In genomic region chr9:33125871-33126822, GRCh38 we compare ENCODE assay signal across 9 cellular contexts. TPM values are rescaled to one million over a fixed set of nuclear protein-coding genes. Genes with fewer than 3 reads are reported as not detected.
DNase-seq lines count a peak whose midpoint lies in the region; ATAC-seq, FAIRE-seq and TF ChIP-seq lines count a peak whose summit lies in the region.
"Had no signal": no experiment of that assay in that cellular context is flagged by ENCODE, and none has a peak within 500 bp of the region (broad histone marks: within the 10 kb centered on the region; RNA-seq: fewer than 3 reads in every experiment).

No MANE protein-coding gene starts in this region.

- H3K9me3 ChIP-seq in naive thymus-derived CD4-positive, alpha-beta T cell (ENCODE audit: control insufficient read depth in 2 of 3, low read length in 3 of 3): no peaks in the 10 kb centered on the region
- H3K9me3 ChIP-seq in Caco-2: no peaks in the 10 kb centered on the region

- intact Hi-C loops in activated CD8-positive, alpha-beta T cell treated with anti-CD3 and anti-CD28 coated beads for 36 hours (cut with micrococcal nuclease): no loop called here
- intact Hi-C loops in naive thymus-derived CD4-positive, alpha-beta T cell (cut with micrococcal nuclease): loop anchor here in 1 of 2 donors (1.0 kb wide), 2 partner anchors 42 to 99 kb away; no protein-coding TSS in a partner anchor
- intact Hi-C loops in Caco-2 (cut with micrococcal nuclease; ENCODE audit: unreplicated experiment): no loop called here

- peaks cover 30% of the 10 kb centered on the region for H3K4me1 Mint-ChIP-seq in activated CD8-positive, alpha-beta T cell treated with anti-CD3 and anti-CD28 coated beads for 36 hours (ENCODE audit: low read depth)
- peaks cover 5 to 45% (median 31%) of the 10 kb centered on the region in 7 donors for H3K4me1 Mint-ChIP-seq in naive thymus-derived CD4-positive, alpha-beta T cell
- peaks cover 46% of the 10 kb centered on the region for H3K4me1 Mint-ChIP-seq in Caco-2 (ENCODE audit: low read depth, unreplicated experiment)

- DNase-seq in GM12891 (ENCODE audit: insufficient read length, low spot score) (no peak), GM13977 (ENCODE audit: low spot score) (no peak), DMS153 treated with DMSO at 0.1 percent for 48 hours (lab: John Stamatoyannopoulos, UW; ENCODE audit: unreplicated experiment) (no peak), GM13976 (ENCODE audit: low spot score) (no peak), Caco-2 (no peak)
- no peak for DNase-seq in activated CD8-positive, alpha-beta T cell treated with anti-CD3 and anti-CD28 coated beads for 36 hours
- DNase-seq in naive thymus-derived CD4-positive, alpha-beta T cell: no peak

- H3K27me3 ChIP-seq in naive thymus-derived CD4-positive, alpha-beta T cell (ENCODE audit: control insufficient read depth in 2 of 2, insufficient read depth in 2 of 2, low read length in 2 of 2): no peaks in the 10 kb centered on the region
- H3K27me3 ChIP-seq in Caco-2 (replicated peaks; ENCODE audit: control insufficient read depth, insufficient read depth, low read length): no peaks in the 10 kb centered on the region

- no peak overlapping the region for H3K27ac Mint-ChIP-seq in activated CD8-positive, alpha-beta T cell treated with anti-CD3 and anti-CD28 coated beads for 36 hours
- H3K27ac Mint-ChIP-seq in naive thymus-derived CD4-positive, alpha-beta T cell: peak overlapping the region in 4 of 9 donors; percentile 28 to 57 (median 50)
- H3K27ac Mint-ChIP-seq in Caco-2 (ENCODE audit: unreplicated experiment): no peak overlapping the region

- H3K4me3 ChIP-seq in naive thymus-derived CD4-positive, alpha-beta T cell (ENCODE audit: low read length): no peak overlapping the region
- H3K4me3 ChIP-seq in Caco-2 (ENCODE audit: low read depth, low read length): no peak overlapping the region

- no peak for TF ChIP-seq CTCF in activated CD8-positive, alpha-beta T cell treated with anti-CD3 and anti-CD28 coated beads for 36 hours (IDR thresholded peaks at IDR 0.05)
- TF ChIP-seq CTCF in GM13977 (IDR thresholded peaks at IDR 0.05; ENCODE audit: extremely low read depth, insufficient read depth, missing control alignments) (no peak), GM13976 (IDR thresholded peaks at IDR 0.05; ENCODE audit: borderline replicate concordance, control extremely low read depth, extremely low read depth, insufficient read depth, missing control alignments) (no peak), Caco-2 (IDR thresholded peaks at IDR 0.05; ENCODE audit: insufficient read depth in 1 of 2, low read depth in 1 of 2, low read length in 1 of 2, severe bottlenecking in 1 of 2, unreplicated experiment in 1 of 2) (no peak)

- peak; percentile 9; the same call in 1 of the 2 replicates for TF ChIP-seq POLR2A in GM12891 (IDR thresholded peaks at IDR 0.05; ENCODE audit: low read depth, low read length)

- H3K36me3 ChIP-seq in naive thymus-derived CD4-positive, alpha-beta T cell (ENCODE audit: control insufficient read depth in 2 of 3, insufficient read depth in 3 of 3, low read length in 3 of 3): peaks cover 0 to 42% (median 4%) of the 10 kb centered on the region in 3 experiments
- H3K36me3 ChIP-seq in Caco-2 (ENCODE audit: control insufficient read depth, insufficient read depth, low read length): peaks cover 6% of the 10 kb centered on the region

- peaks cover 33% of the 10 kb centered on the region for H3K36me3 Mint-ChIP-seq in activated CD8-positive, alpha-beta T cell treated with anti-CD3 and anti-CD28 coated beads for 36 hours (ENCODE audit: low read depth)
- H3K36me3 Mint-ChIP-seq in naive thymus-derived CD4-positive, alpha-beta T cell: peaks cover 12 to 54% (median 36%) of the 10 kb centered on the region in 5 donors
- peaks cover 82% of the 10 kb centered on the region for H3K36me3 Mint-ChIP-seq in Caco-2 (ENCODE audit: insufficient read depth, unreplicated experiment)

- H3K9me3 Mint-ChIP-seq in activated CD8-positive, alpha-beta T cell treated with anti-CD3 and anti-CD28 coated beads for 36 hours: no peaks in the 10 kb centered on the region
- no peaks in the 10 kb centered on the region for H3K9me3 Mint-ChIP-seq in naive thymus-derived CD4-positive, alpha-beta T cell
- H3K9me3 Mint-ChIP-seq in Caco-2 (ENCODE audit: unreplicated experiment): no peaks in the 10 kb centered on the region

- POLR2A ChIA-PET in activated CD8-positive, alpha-beta T cell treated with anti-CD3 and anti-CD28 coated beads for 36 hours (lab: Charles Lee): interaction anchor here (1.0 kb wide), 1 partner anchor 8 kb away, joined by 3 read pairs; no protein-coding TSS in a partner anchor
- POLR2A ChIA-PET in naive thymus-derived CD4-positive, alpha-beta T cell (lab: Charles Lee): interaction anchor here (1.0 to 1.8 kb wide), 5 partner anchors 10 to 42 kb away, joined by 3 to 6 read pairs (median 3); partner anchors contain the start of gene B4GALT1
- POLR2A ChIA-PET in Caco-2 (lab: Charles Lee): no interaction called here

- H3K27ac ChIP-seq in naive thymus-derived CD4-positive, alpha-beta T cell (ENCODE audit: low read depth, low read length): no peak overlapping the region

- BruUV-seq in Caco-2 (replicated peaks; lab: Mats Ljungman, UMichigan): no TSS peak

- in situ Hi-C loops in GM13977 (cut with MboI; ENCODE audit: low pct_unique_long_range_greater_than_20kb, low sequenced_read_pairs, unreplicated experiment): no loop called here
- in situ Hi-C loops in GM13976 (cut with MboI; ENCODE audit: low sequenced_read_pairs, unreplicated experiment): no loop called here

- H3K27me3 Mint-ChIP-seq in activated CD8-positive, alpha-beta T cell treated with anti-CD3 and anti-CD28 coated beads for 36 hours: no peaks in the 10 kb centered on the region
- H3K27me3 Mint-ChIP-seq in naive thymus-derived CD4-positive, alpha-beta T cell: no peaks in the 10 kb centered on the region
- H3K27me3 Mint-ChIP-seq in Caco-2 (ENCODE audit: insufficient read depth, unreplicated experiment): no peaks in the 10 kb centered on the region

- no peak overlapping the region for H3K4me3 Mint-ChIP-seq in activated CD8-positive, alpha-beta T cell treated with anti-CD3 and anti-CD28 coated beads for 36 hours
- no peak overlapping the region for H3K4me3 Mint-ChIP-seq in naive thymus-derived CD4-positive, alpha-beta T cell
- no peak overlapping the region for H3K4me3 Mint-ChIP-seq in Caco-2 (ENCODE audit: unreplicated experiment)

- peak; percentile 33 for ATAC-seq in HG02678 (IDR thresholded peaks at IDR 0.05; ENCODE audit: unreplicated experiment)
- ATAC-seq in activated CD8-positive, alpha-beta T cell treated with anti-CD3 and anti-CD28 coated beads for 36 hours: peak; percentile 23
- peak; percentile 34 for ATAC-seq in naive thymus-derived CD4-positive, alpha-beta T cell
- ATAC-seq: left lobe of liver had no signal

- CTCF ChIA-PET in activated CD8-positive, alpha-beta T cell treated with anti-CD3 and anti-CD28 coated beads for 36 hours (lab: Charles Lee): interaction anchor here (1.1 kb wide), 1 partner anchor 9 kb away, joined by 3 read pairs; no protein-coding TSS in a partner anchor
- CTCF ChIA-PET in naive thymus-derived CD4-positive, alpha-beta T cell (lab: Charles Lee): no interaction called here
- CTCF ChIA-PET in Caco-2 (lab: Charles Lee): interaction anchor here (0.9 kb wide), 1 partner anchor 39 kb away, joined by 3 read pairs; no protein-coding TSS in a partner anchor

- H3K4me1 ChIP-seq in naive thymus-derived CD4-positive, alpha-beta T cell (ENCODE audit: control insufficient read depth in 2 of 2, insufficient read depth in 2 of 2, low read length in 2 of 2): peaks cover 0 to 3% of the 10 kb centered on the region in 2 donors
- H3K4me1 ChIP-seq in Caco-2: peaks cover 53% of the 10 kb centered on the region

- peak; percentile 90 for FAIRE-seq in GM12891 (lab: Jason Lieb, UNC)

TF ChIP-seq in GM12891, 5 proteins besides CTCF, POLR2A, EP300 and RAD21:
- TF ChIP-seq PAX5 (IDR thresholded peaks at IDR 0.05; ENCODE audit: insufficient read depth, low read length, severe bottlenecking) (no peak), SPI1 (IDR thresholded peaks at IDR 0.05; ENCODE audit: low read depth, low read length) (no peak), POU2F2 (IDR thresholded peaks at IDR 0.05; ENCODE audit: low read depth, low read length) (no peak), POLR2AphosphoS5 (IDR thresholded peaks at IDR 0.05; ENCODE audit: low read depth, low read length) (no peak), TAF1 (IDR thresholded peaks at IDR 0.05; ENCODE audit: low read depth, low read length) (no peak)
TF ChIP-seq in GM12891: peak in this region for 0.

RNA-seq across cellular contexts. Expression of gene B4GALT1, which starts 41.0 kb away (rescaled TPM):
- polyA plus RNA-seq in GM12891 (2012; ENCODE audit: low read depth, missing spikeins): 35.2 TPM
- total RNA-seq in activated CD8-positive, alpha-beta T cell treated with anti-CD3 and anti-CD28 coated beads for 36 hours: 10 to 100 TPM; 41.2 to 41.4 TPM
- total RNA-seq in naive thymus-derived CD4-positive, alpha-beta T cell: 10 to 100 TPM; 40.7 to 86.2 (median 45.6) TPM
- polyA plus RNA-seq in naive thymus-derived CD4-positive, alpha-beta T cell: 10 to 100 TPM; 12.9 to 16.4 TPM
- total RNA-seq in Caco-2 (2022): 104 and 121 TPM in 2 replicates

RNA-seq across cellular contexts. Expression of gene SMU1, which starts 49.7 kb away (rescaled TPM):
- 11.9 TPM for polyA plus RNA-seq in GM12891 (2012; ENCODE audit: low read depth, missing spikeins)
- total RNA-seq in activated CD8-positive, alpha-beta T cell treated with anti-CD3 and anti-CD28 coated beads for 36 hours: 10 to 100 TPM; 23.8 to 23.9 TPM
- total RNA-seq in naive thymus-derived CD4-positive, alpha-beta T cell: 10 to 100 TPM; 22.3 to 32.9 (median 25.6) TPM
- polyA plus RNA-seq in naive thymus-derived CD4-positive, alpha-beta T cell: 10 to 100 TPM; 26.4 to 30.0 TPM
- 23.6 TPM in 2 replicates for total RNA-seq in Caco-2 (2022)
